In the genomic region with DNA sequence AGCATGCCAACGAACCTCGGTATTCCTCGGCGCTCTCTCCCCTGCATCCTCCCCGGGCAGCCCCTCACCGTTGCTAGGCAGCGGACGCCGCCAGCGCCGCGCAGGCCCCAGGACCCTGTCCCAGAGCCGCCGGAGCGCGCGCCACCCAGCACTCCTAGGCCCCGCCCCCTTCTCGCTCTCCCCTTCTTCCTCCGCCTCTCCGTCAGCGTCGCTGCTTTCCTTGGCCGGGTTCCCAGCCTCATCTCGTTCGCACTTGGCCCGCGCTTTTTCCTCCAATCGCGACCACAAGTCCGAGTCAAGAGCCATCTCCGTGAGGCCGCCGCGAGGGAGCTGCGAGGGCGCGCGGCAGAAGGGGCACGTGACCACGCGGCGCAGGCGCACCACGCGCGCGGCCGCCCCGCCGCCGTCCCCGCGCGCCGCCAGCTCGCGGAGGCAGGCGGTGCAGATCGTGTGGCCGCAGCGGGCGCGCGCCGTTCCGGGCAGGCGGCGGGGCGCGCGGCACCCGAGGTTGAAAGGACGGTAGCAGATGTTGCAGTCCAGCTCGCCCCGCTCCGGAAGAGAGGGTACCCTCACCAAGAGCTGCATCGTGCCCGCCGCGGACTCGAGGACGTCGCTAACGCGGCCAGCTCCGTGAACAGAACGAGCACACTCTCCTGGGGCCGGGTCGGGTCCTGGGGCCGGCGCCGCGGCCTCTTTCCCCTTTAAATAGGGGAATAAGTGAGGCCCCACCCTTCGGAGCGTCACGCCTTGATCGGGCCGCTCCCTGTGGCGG, we compare ENCODE assay signal across 1 cellular context.
A peak's percentile ranks its signal among the peaks of the same experiment; 100 is the strongest.
TF ChIP-seq lines count a peak whose summit lies in the region.

A gene (minus strand): TSS at position 679 of the 772 bp plus-strand sequence. CDS start 94 bp downstream, at position 585.

TF ChIP-seq in K562, 482 proteins besides CTCF, POLR2A, EP300 and RAD21 (continued from another document):
- TF ChIP-seq GATAD2B (IDR thresholded peaks at IDR 0.05; ENCODE audit: borderline replicate concordance) (0 out of 2 replicates have a peak, but pooled peaks have one; percentile 35), MEIS2 (IDR thresholded peaks at IDR 0.05; ENCODE audit: partially characterized antibody) (peak; percentile 26), SOX6 (IDR thresholded peaks at IDR 0.05) (no peak), CREM (IDR thresholded peaks at IDR 0.05; ENCODE audit: low read depth) (peak; percentile 67), TEAD4 (IDR thresholded peaks at IDR 0.05; ENCODE audit: low read length) (no peak), TEAD4 (CRISPR knock-in tag; IDR thresholded peaks at IDR 0.05; ENCODE audit: borderline replicate concordance) (peak; percentile 92; the same call in 1 of the 2 replicates), ZBTB8A (IDR thresholded peaks at IDR 0.05; ENCODE audit: partially characterized antibody) (no peak), FOXP1 (CRISPR knock-in tag; IDR thresholded peaks at IDR 0.05) (peak; percentile 98), CEBPG (CRISPR knock-in tag; IDR thresholded peaks at IDR 0.05) (0 out of 2 replicates have a peak, but pooled peaks have one; percentile 30), CEBPG (tag; conservative IDR thresholded peaks at IDR 0.05 in 1 of 2, IDR thresholded peaks at IDR 0.05 in 1 of 2) (no peak), TGIF2 (CRISPR knock-in tag; IDR thresholded peaks at IDR 0.05) (0 out of 2 replicates have a peak, but pooled peaks have one; percentile 38), PRMT5 (CRISPR knock-in tag; IDR thresholded peaks at IDR 0.05) (0 out of 2 replicates have a peak, but pooled peaks have one; percentile 49), HNRNPUL1 (IDR thresholded peaks at IDR 0.05; ENCODE audit: low read length) (no peak), GTF2A2 (tag; IDR thresholded peaks at IDR 0.05) (no peak)
- TF ChIP-seq, protein P1, sequence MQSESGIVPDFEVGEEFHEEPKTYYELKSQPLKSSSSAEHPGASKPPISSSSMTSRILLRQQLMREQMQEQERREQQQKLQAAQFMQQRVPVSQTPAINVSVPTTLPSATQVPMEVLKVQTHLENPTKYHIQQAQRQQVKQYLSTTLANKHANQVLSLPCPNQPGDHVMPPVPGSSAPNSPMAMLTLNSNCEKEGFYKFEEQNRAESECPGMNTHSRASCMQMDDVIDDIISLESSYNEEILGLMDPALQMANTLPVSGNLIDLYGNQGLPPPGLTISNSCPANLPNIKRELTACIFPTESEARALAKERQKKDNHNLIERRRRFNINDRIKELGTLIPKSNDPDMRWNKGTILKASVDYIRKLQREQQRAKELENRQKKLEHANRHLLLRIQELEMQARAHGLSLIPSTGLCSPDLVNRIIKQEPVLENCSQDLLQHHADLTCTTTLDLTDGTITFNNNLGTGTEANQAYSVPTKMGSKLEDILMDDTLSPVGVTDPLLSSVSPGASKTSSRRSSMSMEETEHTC (IDR thresholded peaks at IDR 0.05), result peak; percentile 35; the same call in 1 of the 2 replicates
- TF ChIP-seq, protein P2, sequence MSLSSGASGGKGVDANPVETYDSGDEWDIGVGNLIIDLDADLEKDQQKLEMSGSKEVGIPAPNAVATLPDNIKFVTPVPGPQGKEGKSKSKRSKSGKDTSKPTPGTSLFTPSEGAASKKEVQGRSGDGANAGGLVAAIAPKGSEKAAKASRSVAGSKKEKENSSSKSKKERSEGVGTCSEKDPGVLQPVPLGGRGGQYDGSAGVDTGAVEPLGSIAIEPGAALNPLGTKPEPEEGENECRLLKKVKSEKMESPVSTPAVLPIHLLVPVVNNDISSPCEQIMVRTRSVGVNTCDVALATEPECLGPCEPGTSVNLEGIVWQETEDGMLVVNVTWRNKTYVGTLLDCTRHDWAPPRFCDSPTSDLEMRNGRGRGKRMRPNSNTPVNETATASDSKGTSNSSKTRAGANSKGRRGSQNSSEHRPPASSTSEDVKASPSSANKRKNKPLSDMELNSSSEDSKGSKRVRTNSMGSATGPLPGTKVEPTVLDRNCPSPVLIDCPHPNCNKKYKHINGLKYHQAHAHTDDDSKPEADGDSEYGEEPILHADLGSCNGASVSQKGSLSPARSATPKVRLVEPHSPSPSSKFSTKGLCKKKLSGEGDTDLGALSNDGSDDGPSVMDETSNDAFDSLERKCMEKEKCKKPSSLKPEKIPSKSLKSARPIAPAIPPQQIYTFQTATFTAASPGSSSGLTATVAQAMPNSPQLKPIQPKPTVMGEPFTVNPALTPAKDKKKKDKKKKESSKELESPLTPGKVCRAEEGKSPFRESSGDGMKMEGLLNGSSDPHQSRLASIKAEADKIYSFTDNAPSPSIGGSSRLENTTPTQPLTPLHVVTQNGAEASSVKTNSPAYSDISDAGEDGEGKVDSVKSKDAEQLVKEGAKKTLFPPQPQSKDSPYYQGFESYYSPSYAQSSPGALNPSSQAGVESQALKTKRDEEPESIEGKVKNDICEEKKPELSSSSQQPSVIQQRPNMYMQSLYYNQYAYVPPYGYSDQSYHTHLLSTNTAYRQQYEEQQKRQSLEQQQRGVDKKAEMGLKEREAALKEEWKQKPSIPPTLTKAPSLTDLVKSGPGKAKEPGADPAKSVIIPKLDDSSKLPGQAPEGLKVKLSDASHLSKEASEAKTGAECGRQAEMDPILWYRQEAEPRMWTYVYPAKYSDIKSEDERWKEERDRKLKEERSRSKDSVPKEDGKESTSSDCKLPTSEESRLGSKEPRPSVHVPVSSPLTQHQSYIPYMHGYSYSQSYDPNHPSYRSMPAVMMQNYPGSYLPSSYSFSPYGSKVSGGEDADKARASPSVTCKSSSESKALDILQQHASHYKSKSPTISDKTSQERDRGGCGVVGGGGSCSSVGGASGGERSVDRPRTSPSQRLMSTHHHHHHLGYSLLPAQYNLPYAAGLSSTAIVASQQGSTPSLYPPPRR (CRISPR knock-in tag; IDR thresholded peaks at IDR 0.05; ENCODE audit: borderline replicate concordance), result 0 out of 2 replicates have a peak, but pooled peaks have one; percentile 55
TF ChIP-seq in K562: peak in this region for 112.
